In the genomic region with DNA sequence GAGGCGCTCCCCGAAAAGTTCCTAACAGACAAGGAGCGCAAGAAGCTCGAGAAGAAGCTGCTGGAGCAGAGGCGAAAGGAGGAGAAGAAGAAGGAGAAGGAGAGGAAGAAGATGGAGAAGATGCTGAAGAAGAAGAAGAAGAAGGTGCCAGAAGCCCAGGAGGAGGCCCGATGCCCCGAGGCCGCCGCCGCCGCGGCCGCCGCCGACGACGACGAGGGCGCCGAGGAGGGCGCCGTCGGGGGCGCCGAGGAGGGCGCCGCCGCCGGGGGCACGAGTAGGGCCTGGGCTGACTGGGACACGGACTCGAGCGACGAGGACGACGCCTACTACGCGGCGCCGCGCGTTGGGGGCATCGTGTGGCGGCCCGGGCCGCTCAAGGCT, we compare ENCODE assay signal across 1 cellular context.
A peak's percentile ranks its signal among the peaks of the same experiment; 100 is the strongest.
TF ChIP-seq lines count a peak whose summit lies in the region.

No MANE protein-coding gene starts in this region.

TF ChIP-seq in HepG2, 621 proteins besides CTCF, POLR2A, EP300 and RAD21:
- TF ChIP-seq SNAI1 (CRISPR knock-in tag; IDR thresholded peaks at IDR 0.05; ENCODE audit: borderline replicate concordance) (no peak), ZNF580 (CRISPR knock-in tag; IDR thresholded peaks at IDR 0.05; ENCODE audit: borderline replicate concordance, low read depth) (no peak), STAT6 (CRISPR knock-in tag; IDR thresholded peaks at IDR 0.05; ENCODE audit: borderline replicate concordance) (no peak), FOXA1 (IDR thresholded peaks at IDR 0.05) (no peak), FOXA1 (CRISPR knock-in tag; IDR thresholded peaks at IDR 0.05) (no peak), SOX6 (IDR thresholded peaks at IDR 0.05) (no peak), SOX6 (CRISPR knock-in tag; IDR thresholded peaks at IDR 0.05) (no peak), MED8 (CRISPR knock-in tag; IDR thresholded peaks at IDR 0.05; ENCODE audit: insufficient replicate concordance) (no peak), MEIS2 (CRISPR knock-in tag; IDR thresholded peaks at IDR 0.05) (no peak), ZNF253 (CRISPR knock-in tag; IDR thresholded peaks at IDR 0.05; ENCODE audit: borderline replicate concordance) (0 out of 2 replicates have a peak, but pooled peaks have one; percentile 64), EZH2 (conservative IDR thresholded peaks at IDR 0.05; ENCODE audit: low read depth, low read length) (no peak), HNRNPL (IDR thresholded peaks at IDR 0.05; ENCODE audit: low read depth, low read length) (0 out of 2 replicates have a peak, but pooled peaks have one; percentile 33), KDM6A (CRISPR knock-in tag; IDR thresholded peaks at IDR 0.05; ENCODE audit: low read depth) (no peak), XBP1 (CRISPR knock-in tag; IDR thresholded peaks at IDR 0.05) (no peak), ZNF512B (CRISPR knock-in tag; IDR thresholded peaks at IDR 0.05; ENCODE audit: borderline replicate concordance) (no peak), ZNF777 (CRISPR knock-in tag; IDR thresholded peaks at IDR 0.05) (peak; percentile 91), ELF4 (CRISPR knock-in tag; IDR thresholded peaks at IDR 0.05; ENCODE audit: borderline replicate concordance) (no peak), ZNF883 (CRISPR knock-in tag; IDR thresholded peaks at IDR 0.05; ENCODE audit: not compliant biosample characterization) (no peak), ONECUT2 (CRISPR knock-in tag; IDR thresholded peaks at IDR 0.05) (no peak), TFDP1 (CRISPR knock-in tag; IDR thresholded peaks at IDR 0.05; ENCODE audit: borderline replicate concordance) (0 out of 2 replicates have a peak, but pooled peaks have one; percentile 7), ZNF20 (CRISPR knock-in tag; IDR thresholded peaks at IDR 0.05) (no peak), ZNF547 (CRISPR knock-in tag; IDR thresholded peaks at IDR 0.05) (no peak), LCORL (IDR thresholded peaks at IDR 0.05) (no peak), LCORL (CRISPR knock-in tag; IDR thresholded peaks at IDR 0.05) (no peak), REXO4 (CRISPR knock-in tag; IDR thresholded peaks at IDR 0.05; ENCODE audit: borderline replicate concordance) (0 out of 2 replicates have a peak, but pooled peaks have one; percentile 76), ZNF263 (CRISPR knock-in tag; IDR thresholded peaks at IDR 0.05) (no peak), ZNF816 (CRISPR knock-in tag; IDR thresholded peaks at IDR 0.05; ENCODE audit: borderline replicate concordance) (0 out of 2 replicates have a peak, but pooled peaks have one; percentile 66), ZNF256 (CRISPR knock-in tag; conservative IDR thresholded peaks at IDR 0.05) (no peak), ELF3 (CRISPR knock-in tag; IDR thresholded peaks at IDR 0.05) (peak; percentile 7; the same call in 1 of the 2 replicates), TEAD3 (CRISPR knock-in tag; optimal IDR thresholded peaks at IDR 0.05; ENCODE audit: borderline replicate concordance) (no peak), KAT7 (CRISPR knock-in tag; IDR thresholded peaks at IDR 0.05; ENCODE audit: borderline replicate concordance) (no peak), HDAC6 (IDR thresholded peaks at IDR 0.05; ENCODE audit: low read depth, low read length) (no peak), ZNF563 (CRISPR knock-in tag; IDR thresholded peaks at IDR 0.05) (no peak)
- TF ChIP-seq, protein P1, sequence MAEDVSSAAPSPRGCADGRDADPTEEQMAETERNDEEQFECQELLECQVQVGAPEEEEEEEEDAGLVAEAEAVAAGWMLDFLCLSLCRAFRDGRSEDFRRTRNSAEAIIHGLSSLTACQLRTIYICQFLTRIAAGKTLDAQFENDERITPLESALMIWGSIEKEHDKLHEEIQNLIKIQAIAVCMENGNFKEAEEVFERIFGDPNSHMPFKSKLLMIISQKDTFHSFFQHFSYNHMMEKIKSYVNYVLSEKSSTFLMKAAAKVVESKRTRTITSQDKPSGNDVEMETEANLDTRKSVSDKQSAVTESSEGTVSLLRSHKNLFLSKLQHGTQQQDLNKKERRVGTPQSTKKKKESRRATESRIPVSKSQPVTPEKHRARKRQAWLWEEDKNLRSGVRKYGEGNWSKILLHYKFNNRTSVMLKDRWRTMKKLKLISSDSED (CRISPR knock-in tag; IDR thresholded peaks at IDR 0.05): 0 out of 2 replicates have a peak, but pooled peaks have one; percentile 42
- TF ChIP-seq, protein P2, sequence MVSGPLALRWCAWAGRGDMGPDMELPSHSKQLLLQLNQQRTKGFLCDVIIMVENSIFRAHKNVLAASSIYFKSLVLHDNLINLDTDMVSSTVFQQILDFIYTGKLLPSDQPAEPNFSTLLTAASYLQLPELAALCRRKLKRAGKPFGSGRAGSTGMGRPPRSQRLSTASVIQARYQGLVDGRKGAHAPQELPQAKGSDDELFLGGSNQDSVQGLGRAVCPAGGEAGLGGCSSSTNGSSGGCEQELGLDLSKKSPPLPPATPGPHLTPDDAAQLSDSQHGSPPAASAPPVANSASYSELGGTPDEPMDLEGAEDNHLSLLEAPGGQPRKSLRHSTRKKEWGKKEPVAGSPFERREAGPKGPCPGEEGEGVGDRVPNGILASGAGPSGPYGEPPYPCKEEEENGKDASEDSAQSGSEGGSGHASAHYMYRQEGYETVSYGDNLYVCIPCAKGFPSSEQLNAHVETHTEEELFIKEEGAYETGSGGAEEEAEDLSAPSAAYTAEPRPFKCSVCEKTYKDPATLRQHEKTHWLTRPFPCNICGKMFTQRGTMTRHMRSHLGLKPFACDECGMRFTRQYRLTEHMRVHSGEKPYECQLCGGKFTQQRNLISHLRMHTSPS (CRISPR knock-in tag; IDR thresholded peaks at IDR 0.05; ENCODE audit: low read depth): no peak
- TF ChIP-seq, protein P3, sequence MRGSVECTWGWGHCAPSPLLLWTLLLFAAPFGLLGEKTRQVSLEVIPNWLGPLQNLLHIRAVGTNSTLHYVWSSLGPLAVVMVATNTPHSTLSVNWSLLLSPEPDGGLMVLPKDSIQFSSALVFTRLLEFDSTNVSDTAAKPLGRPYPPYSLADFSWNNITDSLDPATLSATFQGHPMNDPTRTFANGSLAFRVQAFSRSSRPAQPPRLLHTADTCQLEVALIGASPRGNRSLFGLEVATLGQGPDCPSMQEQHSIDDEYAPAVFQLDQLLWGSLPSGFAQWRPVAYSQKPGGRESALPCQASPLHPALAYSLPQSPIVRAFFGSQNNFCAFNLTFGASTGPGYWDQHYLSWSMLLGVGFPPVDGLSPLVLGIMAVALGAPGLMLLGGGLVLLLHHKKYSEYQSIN (CRISPR knock-in tag; IDR thresholded peaks at IDR 0.05; ENCODE audit: borderline replicate concordance): no peak
